19 cellular contexts compared by ENCODE assay signal in the genomic region with DNA sequence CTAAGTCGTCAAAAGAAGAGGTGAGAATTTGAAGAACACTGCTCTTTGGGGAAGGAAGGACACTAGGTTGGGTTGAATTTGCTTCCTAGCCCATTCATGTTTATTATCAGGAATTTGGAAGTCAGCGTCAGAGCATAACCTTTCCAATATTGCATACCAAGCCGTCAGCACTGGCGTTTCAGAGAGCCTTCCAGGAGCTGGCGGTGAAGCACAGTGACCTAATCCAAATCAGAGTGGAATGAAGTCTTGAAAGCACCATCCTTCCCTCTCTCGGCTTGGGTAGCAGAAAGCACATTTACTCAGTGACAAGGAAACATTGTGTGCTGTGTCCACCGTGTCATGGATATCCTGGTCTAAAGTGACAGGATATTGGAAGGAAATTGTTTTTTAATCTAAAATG.
"Had no signal": no experiment of that assay in that cellular context is flagged by ENCODE, and none has a peak within 500 bp of the region (broad histone marks: within the 10 kb centered on the region; RNA-seq: fewer than 3 reads in every experiment).

No MANE protein-coding gene starts in this region.

- H3K27ac ChIP-seq: breast epithelium, esophagus squamous epithelium, skin epidermis, suprapubic skin, transverse colon, uterus had no signal

- H3K4me3 ChIP-seq: breast epithelium, esophagus squamous epithelium, skin epidermis, suprapubic skin, transverse colon, uterus had no signal

- FAIRE-seq: endothelial cell of umbilical vein had no signal

- DNase-seq: activated B cell treated with CpG ODN at 0.5 μM for 24 hours; activated CD4-positive, alpha-beta T cell treated with anti-CD3 and anti-CD28 coated beads for 4 hours; activated CD8-positive, alpha-beta T cell treated with anti-CD3 and anti-CD28 coated beads for 36 hours; activated naive CD4-positive, alpha-beta T cell treated with anti-CD3 and anti-CD28 coated beads for 36 hours; activated T-cell treated with anti-CD3 and anti-CD28 coated beads, Interleukin-2, amount 50 U/mL, for 1 hour; dermis blood vessel endothelial cell; effector memory CD4-positive, alpha-beta T cell; esophagus squamous epithelium; nephron progenitor cell; occipital lobe; T-cell; transverse colon; uterus had no signal

- H3K27me3 ChIP-seq: breast epithelium, suprapubic skin, transverse colon, uterus had no signal

- H3K36me3 ChIP-seq: breast epithelium, esophagus squamous epithelium, suprapubic skin, transverse colon, uterus had no signal

- ATAC-seq: activated CD8-positive, alpha-beta T cell treated with anti-CD3 and anti-CD28 coated beads for 36 hours; activated T-helper 17 cell treated with anti-CD3 and anti-CD28 coated beads, Interleukin-2, amount 50 U/mL, for 72 hours; SK-N-SH treated with all-trans-retinoic acid at 6 μM for 48 hours; T-cell had no signal

- H3K9me3 ChIP-seq: breast epithelium, esophagus squamous epithelium, suprapubic skin, transverse colon, uterus had no signal

- H3K4me1 ChIP-seq: breast epithelium, esophagus squamous epithelium, suprapubic skin, transverse colon, uterus had no signal
